10 cellular contexts compared by ENCODE assay signal in genomic region chr4:159071178-159071968, GRCh38. TPM values are rescaled to one million over a fixed set of nuclear protein-coding genes. Genes with fewer than 3 reads are reported as not detected.
DNase-seq lines count a peak whose midpoint lies in the region; ATAC-seq, FAIRE-seq and TF ChIP-seq lines count a peak whose summit lies in the region.
"Had no signal": no experiment of that assay in that cellular context is flagged by ENCODE, and none has a peak within 500 bp of the region (broad histone marks: within the 10 kb centered on the region; RNA-seq: fewer than 3 reads in every experiment).

No MANE protein-coding gene starts in this region.

- TF ChIP-seq EP300 in GM12878 (IDR thresholded peaks at IDR 0.05; ENCODE audit: borderline replicate concordance in 1 of 2, control insufficient read depth in 1 of 2, low read depth in 2 of 2, low read length in 2 of 2): no peak

- H2AFZ ChIP-seq in GM12878 (ENCODE audit: control insufficient read depth, low read depth, low read length): peak overlapping the region; percentile 11; the same call in 1 of the 2 replicates

- H3K4me1 ChIP-seq in GM12878 (ENCODE audit: control insufficient read depth, insufficient read depth, low read length): no peaks in the 10 kb centered on the region

- peaks cover 3% of the 10 kb centered on the region for H3K27me3 Mint-ChIP-seq in glutamatergic neuron (ENCODE audit: unreplicated experiment)

- TF ChIP-seq CTCF in GM12878 (IDR thresholded peaks at IDR 0.05 in 2 of 3, conservative IDR thresholded peaks at IDR 0.05 in 1 of 3; ENCODE audit: control insufficient read depth in 2 of 3, extremely low read depth in 1 of 3, insufficient read depth in 1 of 3, low read depth in 3 of 3, low read length in 3 of 3): no peak
- no peak for TF ChIP-seq CTCF in glutamatergic neuron (IDR thresholded peaks at IDR 0.05; ENCODE audit: partially characterized antibody, unreplicated experiment)

- no peak overlapping the region for H3K9ac ChIP-seq in GM12878 (ENCODE audit: control insufficient read depth, insufficient read depth, low read length)

- CTCF ChIA-PET in GM12878 (lab: Yijun Ruan, JAX): interaction anchor here (0.7 kb wide), 1 partner anchor 16 kb away, joined by 3 read pairs; no protein-coding TSS in a partner anchor

- FAIRE-seq in GM12878 (lab: Jason Lieb, UNC): no peak

- H3K4me3 ChIP-seq in GM12878: no peak overlapping the region
- H3K4me3 ChIP-seq: SJSA1 had no signal

- peak overlapping the region; percentile 62 for H3K27ac Mint-ChIP-seq in glutamatergic neuron (ENCODE audit: unreplicated experiment)

- H3K27me3 ChIP-seq in GM12878 (replicated peaks in 1 of 2; ENCODE audit: control insufficient read depth in 2 of 2, insufficient read depth in 2 of 2, low read length in 1 of 2): no peaks in the 10 kb centered on the region
- H3K27me3 ChIP-seq: SJSA1 had no signal

- H4K20me1 ChIP-seq in GM12878 (ENCODE audit: control insufficient read depth, insufficient read depth): no peaks in the 10 kb centered on the region

- SMC1A ChIA-PET in GM12878 (lab: Charles Lee; ENCODE audit: uncharacterized antibody, unreplicated experiment): interaction anchor here (1.0 kb wide), 1 partner anchor 11 kb away, joined by 3 read pairs; no protein-coding TSS in a partner anchor

- H3K27ac ChIP-seq in GM12878 (ENCODE audit: control insufficient read depth, insufficient read depth): no peak overlapping the region
- H3K27ac ChIP-seq: SJSA1 had no signal

- peaks cover 5% of the 10 kb centered on the region for H3K9me3 Mint-ChIP-seq in glutamatergic neuron (ENCODE audit: unreplicated experiment)

- no peak overlapping the region for H3K4me2 ChIP-seq in GM12878 (ENCODE audit: control insufficient read depth, insufficient read depth)

- no TSS peak for BruUV-seq in GM12878 (replicated peaks; lab: Mats Ljungman, UMichigan)

- H3K4me1 Mint-ChIP-seq in glutamatergic neuron (ENCODE audit: low read depth, unreplicated experiment): peaks cover 16% of the 10 kb centered on the region

- H3K36me3 Mint-ChIP-seq in glutamatergic neuron (ENCODE audit: unreplicated experiment): no peaks in the 10 kb centered on the region

- RAD21 ChIA-PET in GM12878 (lab: Charles Lee; ENCODE audit: unreplicated experiment): no interaction called here

- DNase-seq in HS-27A (ENCODE audit: low read depth) (peak; percentile 51), GM12878 (ENCODE audit: low read depth, low spot score) (no peak), glutamatergic neuron (no peak), sciatic nerve (ENCODE audit: low spot score) (no peak), NCI-H82 treated with DMSO at 0.1 percent for 48 hours (lab: John Stamatoyannopoulos, UW; ENCODE audit: unreplicated experiment) (no peak)
- DNase-seq in stimulated activated naive CD4-positive, alpha-beta T cell treated with Interleukin-2 at 50 U/mL for 16 hours (lab: John Stamatoyannopoulos, UW): no peak
- DNase-seq: NCI-H2107 had no signal

- no peaks in the 10 kb centered on the region for H3K79me2 ChIP-seq in GM12878 (ENCODE audit: control insufficient read depth, insufficient read depth, low read length)

- TF ChIP-seq RAD21 in GM12878 (IDR thresholded peaks at IDR 0.05; ENCODE audit: insufficient read depth, low read depth, low read length): no peak

- in situ Hi-C loops in GM12878 (cut with MboI): no loop called here

- 96% methylated on average over 1 of the region's 1 CpG for WGBS in GM12878 (ENCODE audit: insufficient coverage, insufficient replicate concordance, low lambda C conversion rate, missing lambda C conversion rate)

- POLR2A ChIA-PET in GM12878 (lab: Charles Lee): interaction anchor here (0.6 kb wide), 1 partner anchor 30 kb away, joined by 3 read pairs; no protein-coding TSS in a partner anchor

- no peak for TF ChIP-seq POLR2A in GM12878 (IDR thresholded peaks at IDR 0.05; ENCODE audit: low read depth, low read length)

- H3K9me3 ChIP-seq in GM12878 (replicated peaks; ENCODE audit: control insufficient read depth, insufficient read depth, low read length): no peaks in the 10 kb centered on the region
- H3K9me3 ChIP-seq: SJSA1 had no signal

- ATAC-seq in GM12878: no peak
- peak; percentile 68 for ATAC-seq in sciatic nerve
- no peak for ATAC-seq in HG03354 (IDR thresholded peaks at IDR 0.05; ENCODE audit: poor library complexity, severe bottlenecking, unreplicated experiment)
- no peak for ATAC-seq in GM19328 (IDR thresholded peaks at IDR 0.05; ENCODE audit: unreplicated experiment)

- no peaks in the 10 kb centered on the region for H3K36me3 ChIP-seq in GM12878 (ENCODE audit: control insufficient read depth in 2 of 2, insufficient read depth in 2 of 2, low read length in 1 of 2)
- H3K36me3 ChIP-seq: SJSA1 had no signal

- no peak overlapping the region for H3K4me3 Mint-ChIP-seq in glutamatergic neuron (ENCODE audit: unreplicated experiment)

- intact Hi-C loops in GM12878 (cut with micrococcal nuclease; ENCODE audit: unreplicated experiment): no loop called here
- intact Hi-C loops in sciatic nerve (cut with DNase I): no loop called here

TF ChIP-seq in GM12878, 131 proteins besides CTCF, POLR2A, EP300 and RAD21:
- TF ChIP-seq IKZF1 (conservative IDR thresholded peaks at IDR 0.05): no peak
- TF ChIP-seq SREBF2 (IDR thresholded peaks at IDR 0.05; ENCODE audit: low read length): no peak

RNA-seq across cellular contexts. Expression of gene RAPGEF2, which starts 31.5 kb away (rescaled TPM):
- 63.3 and 67.6 TPM in 2 replicates for total RNA-seq in GM12878 (2013; cell fraction: nucleolus; rRNA removed)
- total RNA-seq in GM12878 (2014; rRNA removed) (3.7 and 5.6 TPM in 2 replicates), GM12878 (2014; rRNA removed; fragmentation: Illumina TruSeq; extraction: Trizol) (3.9 and 4.3 TPM in 2 replicates), GM12878 (2021) (2.6 TPM in 2 replicates), glutamatergic neuron (ENCODE audit: unreplicated experiment) (58.4 TPM), sciatic nerve (74.0 TPM)
- 18.5 TPM for polyA plus RNA-seq in GM12878 (2011; ENCODE audit: low read depth)
- polyA plus RNA-seq in GM12878 (2011; rRNA removed) (23.7 and 24.0 TPM in 2 replicates), GM12878 (2014; fragmentation: Illumina TruSeq; extraction: Trizol) (3.9 and 4.0 TPM in 2 replicates), GM12878 (2014; fragmentation: Nextera tagmentation; extraction: Ambion mirVana) (under 1 TPM; 0.31 to 0.44 TPM), GM12878 (2014; rRNA removed) (2.0 and 3.2 TPM in 2 replicates), GM12878 (2016; fragmentation: Nextera tagmentation; extraction: Ambion mirVana) (under 1 TPM; 0.54 to 0.67 TPM)
- polyA plus RNA-seq in GM12878 (2011; cell fraction: cytosol; rRNA removed): 14.8 and 17.0 TPM in 2 replicates
- 22.8 and 28.1 TPM in 2 replicates for polyA plus RNA-seq in GM12878 (2011; cell fraction: nucleus; rRNA removed)
- 21.3 and 22.6 TPM in 2 replicates for polyA plus RNA-seq in GM12878 (2012)
- polyA minus RNA-seq in GM12878 (2011; rRNA and poly(A)+ RNA removed): 51.5 and 62.2 TPM in 2 replicates
- polyA minus RNA-seq in GM12878 (2011; cell fraction: cytosol; rRNA and poly(A)+ RNA removed): 9.5 and 12.0 TPM in 2 replicates
- polyA minus RNA-seq in GM12878 (2011; cell fraction: nucleus; rRNA and poly(A)+ RNA removed): 30.8 and 41.6 TPM in 2 replicates
